Comparison of ENCODE assay signal across 1 cellular context in the genomic region with DNA sequence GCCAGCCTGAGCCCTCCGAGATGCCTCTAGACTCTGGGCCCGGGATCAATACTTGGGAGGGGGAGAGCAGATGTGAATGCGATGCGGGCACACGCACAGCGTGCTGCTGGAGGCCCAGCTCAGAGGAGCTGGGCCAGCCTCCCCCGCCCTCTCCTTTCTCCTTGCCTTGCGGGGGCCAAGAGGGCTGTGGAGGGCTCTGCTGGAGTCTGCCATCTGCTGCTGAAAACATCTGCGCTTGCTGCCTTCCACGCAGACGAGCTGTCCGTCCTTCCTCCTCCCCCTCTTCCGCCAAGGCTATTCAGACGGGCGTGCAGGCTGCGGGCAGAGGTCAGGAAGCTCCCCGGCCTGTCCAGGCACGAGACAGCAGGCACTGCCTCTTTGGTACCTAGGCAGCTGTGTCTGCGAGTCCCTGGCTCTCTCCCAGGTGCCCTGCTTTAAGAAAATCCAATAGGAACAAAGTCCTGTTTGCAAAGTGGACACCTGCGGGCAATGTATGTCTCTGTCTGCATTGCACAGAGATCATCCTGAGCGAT.
TF ChIP-seq lines count a peak whose summit lies in the region.

No MANE protein-coding gene starts in this region.

TF ChIP-seq in HepG2, 621 proteins besides CTCF, POLR2A, EP300 and RAD21 (continued from another document and continues in another):
- TF ChIP-seq NFAT5 (CRISPR knock-in tag; IDR thresholded peaks at IDR 0.05) (no peak), SP4 (CRISPR knock-in tag; IDR thresholded peaks at IDR 0.05) (no peak; the same call in 1 of the 2 replicates), ZNF605 (CRISPR knock-in tag; IDR thresholded peaks at IDR 0.05) (0 out of 2 replicates have a peak, but pooled peaks have one; percentile 21), HES4 (CRISPR knock-in tag; IDR thresholded peaks at IDR 0.05; ENCODE audit: borderline replicate concordance) (no peak), AHR (CRISPR knock-in tag; IDR thresholded peaks at IDR 0.05) (no peak), RXRB (CRISPR knock-in tag; IDR thresholded peaks at IDR 0.05; ENCODE audit: borderline replicate concordance) (peak; percentile 39; the same call in 1 of the 2 replicates), ZNF432 (CRISPR knock-in tag; IDR thresholded peaks at IDR 0.05; ENCODE audit: borderline replicate concordance) (no peak), THAP7 (CRISPR knock-in tag; IDR thresholded peaks at IDR 0.05) (no peak), ZBTB42 (CRISPR knock-in tag; IDR thresholded peaks at IDR 0.05) (no peak), PPARG (CRISPR knock-in tag; conservative IDR thresholded peaks at IDR 0.05) (no peak), ZNF703 (CRISPR knock-in tag; IDR thresholded peaks at IDR 0.05; ENCODE audit: borderline replicate concordance) (no peak), FOXA1 (IDR thresholded peaks at IDR 0.05) (no peak), FOXA1 (CRISPR knock-in tag; IDR thresholded peaks at IDR 0.05) (peak; percentile 15; the same call in 1 of the 2 replicates), E2F2 (CRISPR knock-in tag; IDR thresholded peaks at IDR 0.05; ENCODE audit: borderline replicate concordance) (no peak), RBAK (CRISPR knock-in tag; IDR thresholded peaks at IDR 0.05) (no peak), NAIF1 (CRISPR knock-in tag; IDR thresholded peaks at IDR 0.05; ENCODE audit: borderline replicate concordance) (no peak), NPAS2 (CRISPR knock-in tag; IDR thresholded peaks at IDR 0.05; ENCODE audit: borderline replicate concordance) (no peak), SMAD3 (CRISPR knock-in tag; IDR thresholded peaks at IDR 0.05) (no peak), ZNF34 (CRISPR knock-in tag; IDR thresholded peaks at IDR 0.05; ENCODE audit: borderline replicate concordance) (no peak), ZNF761 (CRISPR knock-in tag; conservative IDR thresholded peaks at IDR 0.05) (no peak), REL (CRISPR knock-in tag; conservative IDR thresholded peaks at IDR 0.05) (no peak), ISL2 (CRISPR knock-in tag; IDR thresholded peaks at IDR 0.05) (no peak; the same call in 1 of the 2 replicates), DNMT1 (CRISPR knock-in tag; IDR thresholded peaks at IDR 0.05) (no peak), DRAP1 (CRISPR knock-in tag; IDR thresholded peaks at IDR 0.05) (no peak), SUZ12 (IDR thresholded peaks at IDR 0.05; ENCODE audit: low read depth, low read length) (no peak), ZNF253 (CRISPR knock-in tag; IDR thresholded peaks at IDR 0.05; ENCODE audit: borderline replicate concordance) (no peak), ZNF460 (CRISPR knock-in tag; IDR thresholded peaks at IDR 0.05; ENCODE audit: borderline replicate concordance) (no peak), SP5 (CRISPR knock-in tag; IDR thresholded peaks at IDR 0.05; ENCODE audit: borderline replicate concordance, low read depth) (no peak), ZFP1 (CRISPR knock-in tag; IDR thresholded peaks at IDR 0.05) (no peak), ZBTB25 (CRISPR knock-in tag; IDR thresholded peaks at IDR 0.05) (no peak), KLF13 (CRISPR knock-in tag; IDR thresholded peaks at IDR 0.05) (no peak), ZBTB49 (CRISPR knock-in tag; IDR thresholded peaks at IDR 0.05; ENCODE audit: borderline replicate concordance) (no peak), NR1H2 (CRISPR knock-in tag; IDR thresholded peaks at IDR 0.05; ENCODE audit: borderline replicate concordance, low read depth) (no peak), HNRNPUL1 (IDR thresholded peaks at IDR 0.05; ENCODE audit: low read depth, low read length) (no peak), MEF2D (CRISPR knock-in tag; IDR thresholded peaks at IDR 0.05) (no peak), FLYWCH1 (CRISPR knock-in tag; IDR thresholded peaks at IDR 0.05) (no peak), TEF (CRISPR knock-in tag; IDR thresholded peaks at IDR 0.05) (no peak), ZNF777 (CRISPR knock-in tag; IDR thresholded peaks at IDR 0.05) (peak; percentile 51; the same call in 1 of the 2 replicates), MAZ (IDR thresholded peaks at IDR 0.05; ENCODE audit: borderline replicate concordance, low read depth, low read length) (no peak), MAZ (CRISPR knock-in tag; IDR thresholded peaks at IDR 0.05; ENCODE audit: low read depth) (peak; percentile 31)
- TF ChIP-seq, protein P1, sequence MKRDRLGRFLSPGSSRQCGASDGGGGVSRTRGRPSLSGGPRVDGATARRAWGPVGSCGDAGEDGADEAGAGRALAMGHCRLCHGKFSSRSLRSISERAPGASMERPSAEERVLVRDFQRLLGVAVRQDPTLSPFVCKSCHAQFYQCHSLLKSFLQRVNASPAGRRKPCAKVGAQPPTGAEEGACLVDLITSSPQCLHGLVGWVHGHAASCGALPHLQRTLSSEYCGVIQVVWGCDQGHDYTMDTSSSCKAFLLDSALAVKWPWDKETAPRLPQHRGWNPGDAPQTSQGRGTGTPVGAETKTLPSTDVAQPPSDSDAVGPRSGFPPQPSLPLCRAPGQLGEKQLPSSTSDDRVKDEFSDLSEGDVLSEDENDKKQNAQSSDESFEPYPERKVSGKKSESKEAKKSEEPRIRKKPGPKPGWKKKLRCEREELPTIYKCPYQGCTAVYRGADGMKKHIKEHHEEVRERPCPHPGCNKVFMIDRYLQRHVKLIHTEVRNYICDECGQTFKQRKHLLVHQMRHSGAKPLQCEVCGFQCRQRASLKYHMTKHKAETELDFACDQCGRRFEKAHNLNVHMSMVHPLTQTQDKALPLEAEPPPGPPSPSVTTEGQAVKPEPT (CRISPR knock-in tag; IDR thresholded peaks at IDR 0.05; ENCODE audit: low read depth), result no peak
- TF ChIP-seq, protein P2, sequence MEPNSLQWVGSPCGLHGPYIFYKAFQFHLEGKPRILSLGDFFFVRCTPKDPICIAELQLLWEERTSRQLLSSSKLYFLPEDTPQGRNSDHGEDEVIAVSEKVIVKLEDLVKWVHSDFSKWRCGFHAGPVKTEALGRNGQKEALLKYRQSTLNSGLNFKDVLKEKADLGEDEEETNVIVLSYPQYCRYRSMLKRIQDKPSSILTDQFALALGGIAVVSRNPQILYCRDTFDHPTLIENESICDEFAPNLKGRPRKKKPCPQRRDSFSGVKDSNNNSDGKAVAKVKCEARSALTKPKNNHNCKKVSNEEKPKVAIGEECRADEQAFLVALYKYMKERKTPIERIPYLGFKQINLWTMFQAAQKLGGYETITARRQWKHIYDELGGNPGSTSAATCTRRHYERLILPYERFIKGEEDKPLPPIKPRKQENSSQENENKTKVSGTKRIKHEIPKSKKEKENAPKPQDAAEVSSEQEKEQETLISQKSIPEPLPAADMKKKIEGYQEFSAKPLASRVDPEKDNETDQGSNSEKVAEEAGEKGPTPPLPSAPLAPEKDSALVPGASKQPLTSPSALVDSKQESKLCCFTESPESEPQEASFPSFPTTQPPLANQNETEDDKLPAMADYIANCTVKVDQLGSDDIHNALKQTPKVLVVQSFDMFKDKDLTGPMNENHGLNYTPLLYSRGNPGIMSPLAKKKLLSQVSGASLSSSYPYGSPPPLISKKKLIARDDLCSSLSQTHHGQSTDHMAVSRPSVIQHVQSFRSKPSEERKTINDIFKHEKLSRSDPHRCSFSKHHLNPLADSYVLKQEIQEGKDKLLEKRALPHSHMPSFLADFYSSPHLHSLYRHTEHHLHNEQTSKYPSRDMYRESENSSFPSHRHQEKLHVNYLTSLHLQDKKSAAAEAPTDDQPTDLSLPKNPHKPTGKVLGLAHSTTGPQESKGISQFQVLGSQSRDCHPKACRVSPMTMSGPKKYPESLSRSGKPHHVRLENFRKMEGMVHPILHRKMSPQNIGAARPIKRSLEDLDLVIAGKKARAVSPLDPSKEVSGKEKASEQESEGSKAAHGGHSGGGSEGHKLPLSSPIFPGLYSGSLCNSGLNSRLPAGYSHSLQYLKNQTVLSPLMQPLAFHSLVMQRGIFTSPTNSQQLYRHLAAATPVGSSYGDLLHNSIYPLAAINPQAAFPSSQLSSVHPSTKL (CRISPR knock-in tag; IDR thresholded peaks at IDR 0.05), result peak; percentile 68
- TF ChIP-seq, protein P3, sequence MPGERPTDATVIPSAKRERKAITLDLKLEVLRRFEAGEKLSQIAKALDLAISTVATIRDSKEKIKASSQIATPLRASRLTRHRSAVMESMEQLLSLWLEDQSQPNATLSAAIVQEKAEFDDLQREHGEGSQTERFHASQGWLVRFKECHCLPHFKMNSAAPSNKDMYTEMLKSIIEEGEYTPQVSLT (CRISPR knock-in tag; IDR thresholded peaks at IDR 0.05; ENCODE audit: borderline replicate concordance, low read depth), result no peak
- TF ChIP-seq, protein P4, sequence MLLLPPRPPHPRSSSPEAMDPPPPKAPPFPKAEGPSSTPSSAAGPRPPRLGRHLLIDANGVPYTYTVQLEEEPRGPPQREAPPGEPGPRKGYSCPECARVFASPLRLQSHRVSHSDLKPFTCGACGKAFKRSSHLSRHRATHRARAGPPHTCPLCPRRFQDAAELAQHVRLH (CRISPR knock-in tag; IDR thresholded peaks at IDR 0.05; ENCODE audit: borderline replicate concordance, low read depth), result no peak
